In genomic region chr6:163427498-163428254, GRCh38 we compare ENCODE assay signal across 1 cellular context.
A peak's percentile ranks its signal among the peaks of the same experiment; 100 is the strongest.
TF ChIP-seq lines count a peak whose summit lies in the region.

No MANE protein-coding gene starts in this region.

TF ChIP-seq in HepG2, 621 proteins besides CTCF, POLR2A, EP300 and RAD21:
- TF ChIP-seq KDM5A (IDR thresholded peaks at IDR 0.05; ENCODE audit: borderline replicate concordance, low read length) (peak; percentile 41; the same call in 1 of the 2 replicates), ZNF510 (CRISPR knock-in tag; IDR thresholded peaks at IDR 0.05; ENCODE audit: low read depth) (no peak), MIXL1 (CRISPR knock-in tag; IDR thresholded peaks at IDR 0.05) (0 out of 2 replicates have a peak, but pooled peaks have one; percentile 23), SMC3 (IDR thresholded peaks at IDR 0.05; ENCODE audit: low read length) (peak; percentile 31; the same call in 1 of the 2 replicates), ZHX2 (IDR thresholded peaks at IDR 0.05; ENCODE audit: low read depth) (no peak), ZHX2 (CRISPR knock-in tag; IDR thresholded peaks at IDR 0.05; ENCODE audit: borderline replicate concordance) (no peak), CEBPG (CRISPR knock-in tag; IDR thresholded peaks at IDR 0.05) (0 out of 2 replicates have a peak, but pooled peaks have one; percentile 22), ZNF274 (CRISPR knock-in tag; IDR thresholded peaks at IDR 0.05) (no peak), MAX (IDR thresholded peaks at IDR 0.05) (no peak), FOXA3 (CRISPR knock-in tag; IDR thresholded peaks at IDR 0.05) (peak; percentile 6; the same call in 1 of the 2 replicates), NCOR1 (IDR thresholded peaks at IDR 0.05; ENCODE audit: borderline replicate concordance, low read length) (no peak), ELF3 (CRISPR knock-in tag; IDR thresholded peaks at IDR 0.05) (0 out of 2 replicates have a peak, but pooled peaks have one; percentile 23), STAG1 (CRISPR knock-in tag; IDR thresholded peaks at IDR 0.05) (peak; percentile 68)
